ENCODE assay signal across 8 cellular contexts in genomic region chr20:23257848-23258746, GRCh38.
A peak's percentile ranks its signal among the peaks of the same experiment; 100 is the strongest.
DNase-seq lines count a peak whose midpoint lies in the region; ATAC-seq and TF ChIP-seq lines count a peak whose summit lies in the region.

No MANE protein-coding gene starts in this region.

- TF ChIP-seq CTCF in SK-N-SH (IDR thresholded peaks at IDR 0.05) (no peak), GM20000 (IDR thresholded peaks at IDR 0.05; ENCODE audit: extremely low read depth, missing control alignments) (no peak)

- H3K27ac ChIP-seq in SK-N-SH (ENCODE audit: low read depth in 2 of 2, low read length in 1 of 2) (peak overlapping the region in 1 of 2 experiments; percentile 76; a peak in 2 of 4 replicates), stomach smooth muscle (ENCODE audit: low read length) (peak overlapping the region; percentile 31)
- no peak overlapping the region for H3K27ac ChIP-seq in CD8-positive, alpha-beta memory T cell (ENCODE audit: low read depth, low read length)

- no peaks in the 10 kb centered on the region for H3K36me3 Mint-ChIP-seq in CD8-positive, alpha-beta memory T cell

- peaks cover 11 to 14% of the 10 kb centered on the region in 2 donors for H3K27me3 Mint-ChIP-seq in CD8-positive, alpha-beta memory T cell

- H3K4me1 ChIP-seq in SK-N-SH (ENCODE audit: control insufficient read depth in 1 of 2, insufficient read depth in 2 of 2, low read depth in 1 of 2, low read length in 1 of 2) (peaks cover 0 to 26% of the 10 kb centered on the region in 2 experiments; a peak in 3 of 4 replicates), stomach smooth muscle (ENCODE audit: control insufficient read depth, insufficient read depth, low read length) (peaks cover 3% of the 10 kb centered on the region)
- H3K4me1 ChIP-seq in CD8-positive, alpha-beta memory T cell (ENCODE audit: insufficient read depth, low read length) = no peaks in the 10 kb centered on the region

- H3K79me2 ChIP-seq in SK-N-SH (ENCODE audit: insufficient read depth) = no peaks in the 10 kb centered on the region

- POLR2A ChIA-PET in SK-N-SH (lab: Yijun Ruan, JAX) = no interaction called here
- POLR2A ChIA-PET in CD8-positive, alpha-beta memory T cell (lab: Charles Lee) = no interaction called here

- H3K27ac Mint-ChIP-seq in CD8-positive, alpha-beta memory T cell = no peak overlapping the region

- no peaks in the 10 kb centered on the region for H3K9me2 ChIP-seq in SK-N-SH

- H3K36me3 ChIP-seq in SK-N-SH (replicated peaks in 1 of 2; ENCODE audit: control insufficient read depth in 1 of 2, insufficient read depth in 2 of 2, low read length in 1 of 2) (no peaks in the 10 kb centered on the region), stomach smooth muscle (ENCODE audit: control insufficient read depth in 2 of 2, insufficient read depth in 2 of 2, low read length in 2 of 2) (no peaks in the 10 kb centered on the region)
- no peaks in the 10 kb centered on the region for H3K36me3 ChIP-seq in CD8-positive, alpha-beta memory T cell (ENCODE audit: insufficient read depth, low read length)

- H3F3A ChIP-seq in SK-N-SH (replicated peaks; ENCODE audit: insufficient read depth) = peaks cover 23% of the 10 kb centered on the region

- H3K4me3 Mint-ChIP-seq in CD8-positive, alpha-beta memory T cell = no peak overlapping the region

- ATAC-seq in GM18909 (IDR thresholded peaks at IDR 0.05; ENCODE audit: poor library complexity, unreplicated experiment) = no peak

- CTCF ChIA-PET in SK-N-SH (lab: Yijun Ruan, JAX) = interaction anchor here (0.6 kb wide), 3 partner anchors 64 to 189 kb away, joined by 3 to 4 read pairs (median 3); no protein-coding TSS in a partner anchor
- CTCF ChIA-PET in CD8-positive, alpha-beta memory T cell (lab: Charles Lee) = no interaction called here

- H3K4me3 ChIP-seq in SK-N-SH (ENCODE audit: low read depth in 2 of 2, low read length in 1 of 2) (peak overlapping the region in 1 of 2 experiments; percentile 1; a peak in 1 of 4 replicates), stomach smooth muscle (ENCODE audit: low read length in 2 of 2) (no peak overlapping the region)
- H3K4me3 ChIP-seq in CD8-positive, alpha-beta memory T cell (ENCODE audit: low read length) = no peak overlapping the region

- TF ChIP-seq EP300 in SK-N-SH (IDR thresholded peaks at IDR 0.05; ENCODE audit: borderline replicate concordance in 1 of 2, low read depth in 1 of 2, low read length in 1 of 2) = no peak; a peak in 1 of 4 replicates

- H3K4me2 ChIP-seq in SK-N-SH = peak overlapping the region; percentile 59

- WGBS in SK-N-SH (ENCODE audit: low lambda C conversion rate) = 25% methylated on average over 8 of the region's 8 CpGs

- H2AFZ ChIP-seq in SK-N-SH (ENCODE audit: low read depth) = peak overlapping the region; percentile 36

- DNase-seq in HS-5 (ENCODE audit: low read depth) (peak; percentile 80), SK-N-SH (peak; percentile 20), glomerular visceral epithelial cell (ENCODE audit: extremely low spot score) (peak; percentile 76), NCI-H524 (lab: John Stamatoyannopoulos, UW) (no peak), GM20000 (ENCODE audit: low spot score) (no peak)
- no peak for DNase-seq in CD8-positive, alpha-beta memory T cell

- no peak for TF ChIP-seq RAD21 in SK-N-SH (IDR thresholded peaks at IDR 0.05; ENCODE audit: low read length)

- H3K9ac ChIP-seq in SK-N-SH = peak overlapping the region; percentile 6; the same call in 1 of the 2 replicates
- no peak overlapping the region for H3K9ac ChIP-seq in stomach smooth muscle (ENCODE audit: low read length in 2 of 2)

- no peaks in the 10 kb centered on the region for H4K20me1 ChIP-seq in SK-N-SH (ENCODE audit: insufficient read depth)

- H3K27me3 ChIP-seq in SK-N-SH (ENCODE audit: insufficient read depth) (no peaks in the 10 kb centered on the region; the same call in 1 of the 2 replicates), stomach smooth muscle (ENCODE audit: control insufficient read depth in 1 of 2, insufficient read depth in 2 of 2, low read length in 2 of 2) (no peaks in the 10 kb centered on the region)
- H3K27me3 ChIP-seq in CD8-positive, alpha-beta memory T cell (ENCODE audit: insufficient read depth, low read length, poor library complexity, severe bottlenecking) = no peaks in the 10 kb centered on the region

- no peaks in the 10 kb centered on the region for H3K9me3 Mint-ChIP-seq in CD8-positive, alpha-beta memory T cell

- H3K9me3 ChIP-seq in SK-N-SH (no peaks in the 10 kb centered on the region), stomach smooth muscle (ENCODE audit: control insufficient read depth in 2 of 2, low read length in 2 of 2) (no peaks in the 10 kb centered on the region)
- no peaks in the 10 kb centered on the region for H3K9me3 ChIP-seq in CD8-positive, alpha-beta memory T cell (ENCODE audit: low read length)

- H3K4me1 Mint-ChIP-seq in CD8-positive, alpha-beta memory T cell = no peaks in the 10 kb centered on the region

TF ChIP-seq in SK-N-SH, 30 proteins besides CTCF, POLR2A, EP300 and RAD21:
- peak; percentile 69 for TF ChIP-seq JUND (IDR thresholded peaks at IDR 0.05)
- no peak for TF ChIP-seq IRF3 (IDR thresholded peaks at IDR 0.05; ENCODE audit: low read depth, low read length)
- no peak for TF ChIP-seq RXRA (IDR thresholded peaks at IDR 0.05; ENCODE audit: borderline replicate concordance, low read depth)
- TF ChIP-seq NFIC (IDR thresholded peaks at IDR 0.05; ENCODE audit: borderline replicate concordance) = peak; percentile 61
- TF ChIP-seq SIN3A (IDR thresholded peaks at IDR 0.05; ENCODE audit: borderline replicate concordance, low read depth, low read length) = 0 out of 2 replicates have a peak, but pooled peaks have one; percentile 30
- TF ChIP-seq TEAD4 (IDR thresholded peaks at IDR 0.05; ENCODE audit: borderline replicate concordance, insufficient read depth) = no peak
- TF ChIP-seq YY1 (IDR thresholded peaks at IDR 0.05; ENCODE audit: low read depth) = no peak
- no peak for TF ChIP-seq USF2 (IDR thresholded peaks at IDR 0.05; ENCODE audit: borderline replicate concordance, low read depth, low read length)
- peak; percentile 40; the same call in 1 of the 2 replicates for TF ChIP-seq PBX3 (IDR thresholded peaks at IDR 0.05)
- no peak for TF ChIP-seq ZBTB33 (IDR thresholded peaks at IDR 0.05; ENCODE audit: borderline replicate concordance, low read depth)
- peak; percentile 76 for TF ChIP-seq FOSL2 (IDR thresholded peaks at IDR 0.05; ENCODE audit: borderline replicate concordance, low read depth)
- TF ChIP-seq GATA2 (CRISPR knock-in tag; IDR thresholded peaks at IDR 0.05) = peak; percentile 61; the same call in 1 of the 2 replicates
- no peak for TF ChIP-seq MXI1 (IDR thresholded peaks at IDR 0.05; ENCODE audit: low read depth, low read length)
- TF ChIP-seq TCF12 (IDR thresholded peaks at IDR 0.05) = peak; percentile 66; the same call in 1 of the 2 replicates
- no peak for TF ChIP-seq NRF1 (IDR thresholded peaks at IDR 0.05; ENCODE audit: low read depth, low read length)

Comparison
In these comparisons a context has a peak if more than half of its experiments do, and no peak if none do; other contexts are left out.
1. DNase-seq: peak in HS-5 (single experiment), SK-N-SH (single experiment) and glomerular visceral epithelial cell (single experiment); none in CD8-positive, alpha-beta memory T cell (0 of 5), NCI-H524 (0 of 2) and GM20000 (single experiment).